ENCODE assay signal across 1 cellular context in the genomic region with DNA sequence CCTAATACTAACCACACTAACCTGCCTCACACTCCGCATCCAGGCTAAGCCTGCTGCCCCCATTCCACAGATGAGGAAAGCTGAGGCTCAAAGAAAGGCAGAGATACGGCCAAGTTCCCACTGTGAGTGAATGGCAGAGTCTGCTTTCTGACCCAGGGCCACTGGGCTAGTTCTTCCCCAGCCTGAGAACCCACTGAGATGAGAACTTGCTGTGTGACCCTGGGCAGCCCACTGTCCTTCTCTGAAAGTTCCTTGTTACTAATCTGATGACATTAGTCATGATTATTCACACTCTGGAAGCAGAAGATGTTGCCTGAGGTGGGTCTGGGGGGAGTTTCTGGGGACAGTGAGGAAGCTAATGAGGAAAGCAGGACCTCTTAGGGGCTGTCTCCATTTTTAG.
TF ChIP-seq lines count a peak whose summit lies in the region.

No MANE protein-coding gene starts in this region.

TF ChIP-seq in HepG2, 621 proteins besides CTCF, POLR2A, EP300 and RAD21:
- TF ChIP-seq ZMYM3 (CRISPR knock-in tag; IDR thresholded peaks at IDR 0.05) (peak; percentile 65), ZNF274 (CRISPR knock-in tag; IDR thresholded peaks at IDR 0.05) (no peak), ZNF629 (CRISPR knock-in tag; conservative IDR thresholded peaks at IDR 0.05) (peak; percentile 92), ZNF768 (CRISPR knock-in tag; IDR thresholded peaks at IDR 0.05) (peak; percentile 92), ZNF24 (IDR thresholded peaks at IDR 0.05) (0 out of 2 replicates have a peak, but pooled peaks have one; percentile 24), RCOR2 (CRISPR knock-in tag; IDR thresholded peaks at IDR 0.05) (0 out of 2 replicates have a peak, but pooled peaks have one; percentile 29), CEBPG (CRISPR knock-in tag; IDR thresholded peaks at IDR 0.05) (no peak)
